In the genomic region with DNA sequence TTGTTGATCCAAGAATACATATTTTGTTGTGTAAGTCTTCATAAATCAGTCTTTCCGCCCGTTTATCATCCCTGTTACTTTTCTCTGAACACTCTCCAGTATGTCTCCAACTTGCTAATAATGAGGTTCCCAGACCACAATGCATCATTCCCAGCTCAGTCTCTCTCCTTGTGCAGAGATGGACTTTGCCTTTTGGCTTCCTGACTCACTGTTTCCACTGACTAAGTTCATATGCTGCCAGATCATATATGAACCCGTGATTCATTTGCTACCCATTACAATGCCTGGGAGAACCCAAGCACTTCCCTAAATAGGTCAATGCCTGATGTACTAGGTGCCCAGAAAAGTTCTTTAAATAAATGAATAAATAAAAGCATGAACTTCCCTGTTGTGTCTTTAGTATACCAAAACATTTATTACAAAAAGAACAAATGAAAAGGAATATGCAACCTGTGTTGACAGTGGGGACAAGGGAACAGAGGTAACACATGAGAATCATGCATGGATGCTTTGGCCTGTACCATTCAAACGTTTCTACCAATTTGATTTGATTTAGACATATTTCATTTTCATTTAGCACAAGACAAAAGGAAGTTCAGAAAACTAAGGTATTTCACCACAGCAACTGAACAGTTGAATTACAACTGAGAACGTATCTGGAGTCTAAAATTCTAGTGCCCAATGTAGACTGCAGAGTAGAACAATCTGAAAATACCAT, we compare ENCODE assay signal across 1 cellular context.
TF ChIP-seq lines count a peak whose summit lies in the region.

No MANE protein-coding gene starts in this region.

TF ChIP-seq in HepG2, 621 proteins besides CTCF, POLR2A, EP300 and RAD21 (continued from another document):
- TF ChIP-seq, protein P1, sequence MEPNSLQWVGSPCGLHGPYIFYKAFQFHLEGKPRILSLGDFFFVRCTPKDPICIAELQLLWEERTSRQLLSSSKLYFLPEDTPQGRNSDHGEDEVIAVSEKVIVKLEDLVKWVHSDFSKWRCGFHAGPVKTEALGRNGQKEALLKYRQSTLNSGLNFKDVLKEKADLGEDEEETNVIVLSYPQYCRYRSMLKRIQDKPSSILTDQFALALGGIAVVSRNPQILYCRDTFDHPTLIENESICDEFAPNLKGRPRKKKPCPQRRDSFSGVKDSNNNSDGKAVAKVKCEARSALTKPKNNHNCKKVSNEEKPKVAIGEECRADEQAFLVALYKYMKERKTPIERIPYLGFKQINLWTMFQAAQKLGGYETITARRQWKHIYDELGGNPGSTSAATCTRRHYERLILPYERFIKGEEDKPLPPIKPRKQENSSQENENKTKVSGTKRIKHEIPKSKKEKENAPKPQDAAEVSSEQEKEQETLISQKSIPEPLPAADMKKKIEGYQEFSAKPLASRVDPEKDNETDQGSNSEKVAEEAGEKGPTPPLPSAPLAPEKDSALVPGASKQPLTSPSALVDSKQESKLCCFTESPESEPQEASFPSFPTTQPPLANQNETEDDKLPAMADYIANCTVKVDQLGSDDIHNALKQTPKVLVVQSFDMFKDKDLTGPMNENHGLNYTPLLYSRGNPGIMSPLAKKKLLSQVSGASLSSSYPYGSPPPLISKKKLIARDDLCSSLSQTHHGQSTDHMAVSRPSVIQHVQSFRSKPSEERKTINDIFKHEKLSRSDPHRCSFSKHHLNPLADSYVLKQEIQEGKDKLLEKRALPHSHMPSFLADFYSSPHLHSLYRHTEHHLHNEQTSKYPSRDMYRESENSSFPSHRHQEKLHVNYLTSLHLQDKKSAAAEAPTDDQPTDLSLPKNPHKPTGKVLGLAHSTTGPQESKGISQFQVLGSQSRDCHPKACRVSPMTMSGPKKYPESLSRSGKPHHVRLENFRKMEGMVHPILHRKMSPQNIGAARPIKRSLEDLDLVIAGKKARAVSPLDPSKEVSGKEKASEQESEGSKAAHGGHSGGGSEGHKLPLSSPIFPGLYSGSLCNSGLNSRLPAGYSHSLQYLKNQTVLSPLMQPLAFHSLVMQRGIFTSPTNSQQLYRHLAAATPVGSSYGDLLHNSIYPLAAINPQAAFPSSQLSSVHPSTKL (CRISPR knock-in tag; IDR thresholded peaks at IDR 0.05) = peak; percentile 34; the same call in 1 of the 2 replicates
- TF ChIP-seq HNF4A (CRISPR knock-in tag; IDR thresholded peaks at IDR 0.05) (peak; percentile 72), ZFP36L2 (CRISPR knock-in tag; IDR thresholded peaks at IDR 0.05) (no peak), SOX5 (CRISPR knock-in tag; IDR thresholded peaks at IDR 0.05; ENCODE audit: borderline replicate concordance) (peak; percentile 34; the same call in 1 of the 2 replicates), FIP1L1 (IDR thresholded peaks at IDR 0.05; ENCODE audit: borderline replicate concordance, insufficient read depth, low read depth, low read length) (no peak), ZNF143 (CRISPR knock-in tag; IDR thresholded peaks at IDR 0.05) (no peak), DPF2 (CRISPR knock-in tag; IDR thresholded peaks at IDR 0.05; ENCODE audit: borderline replicate concordance, low read depth) (no peak), GZF1 (CRISPR knock-in tag; IDR thresholded peaks at IDR 0.05) (no peak), NCOR1 (IDR thresholded peaks at IDR 0.05; ENCODE audit: borderline replicate concordance, low read length) (peak; percentile 46; the same call in 1 of the 2 replicates), BHLHE40 (IDR thresholded peaks at IDR 0.05; ENCODE audit: low read length) (peak; percentile 19; the same call in 1 of the 2 replicates)
- TF ChIP-seq, protein P2, sequence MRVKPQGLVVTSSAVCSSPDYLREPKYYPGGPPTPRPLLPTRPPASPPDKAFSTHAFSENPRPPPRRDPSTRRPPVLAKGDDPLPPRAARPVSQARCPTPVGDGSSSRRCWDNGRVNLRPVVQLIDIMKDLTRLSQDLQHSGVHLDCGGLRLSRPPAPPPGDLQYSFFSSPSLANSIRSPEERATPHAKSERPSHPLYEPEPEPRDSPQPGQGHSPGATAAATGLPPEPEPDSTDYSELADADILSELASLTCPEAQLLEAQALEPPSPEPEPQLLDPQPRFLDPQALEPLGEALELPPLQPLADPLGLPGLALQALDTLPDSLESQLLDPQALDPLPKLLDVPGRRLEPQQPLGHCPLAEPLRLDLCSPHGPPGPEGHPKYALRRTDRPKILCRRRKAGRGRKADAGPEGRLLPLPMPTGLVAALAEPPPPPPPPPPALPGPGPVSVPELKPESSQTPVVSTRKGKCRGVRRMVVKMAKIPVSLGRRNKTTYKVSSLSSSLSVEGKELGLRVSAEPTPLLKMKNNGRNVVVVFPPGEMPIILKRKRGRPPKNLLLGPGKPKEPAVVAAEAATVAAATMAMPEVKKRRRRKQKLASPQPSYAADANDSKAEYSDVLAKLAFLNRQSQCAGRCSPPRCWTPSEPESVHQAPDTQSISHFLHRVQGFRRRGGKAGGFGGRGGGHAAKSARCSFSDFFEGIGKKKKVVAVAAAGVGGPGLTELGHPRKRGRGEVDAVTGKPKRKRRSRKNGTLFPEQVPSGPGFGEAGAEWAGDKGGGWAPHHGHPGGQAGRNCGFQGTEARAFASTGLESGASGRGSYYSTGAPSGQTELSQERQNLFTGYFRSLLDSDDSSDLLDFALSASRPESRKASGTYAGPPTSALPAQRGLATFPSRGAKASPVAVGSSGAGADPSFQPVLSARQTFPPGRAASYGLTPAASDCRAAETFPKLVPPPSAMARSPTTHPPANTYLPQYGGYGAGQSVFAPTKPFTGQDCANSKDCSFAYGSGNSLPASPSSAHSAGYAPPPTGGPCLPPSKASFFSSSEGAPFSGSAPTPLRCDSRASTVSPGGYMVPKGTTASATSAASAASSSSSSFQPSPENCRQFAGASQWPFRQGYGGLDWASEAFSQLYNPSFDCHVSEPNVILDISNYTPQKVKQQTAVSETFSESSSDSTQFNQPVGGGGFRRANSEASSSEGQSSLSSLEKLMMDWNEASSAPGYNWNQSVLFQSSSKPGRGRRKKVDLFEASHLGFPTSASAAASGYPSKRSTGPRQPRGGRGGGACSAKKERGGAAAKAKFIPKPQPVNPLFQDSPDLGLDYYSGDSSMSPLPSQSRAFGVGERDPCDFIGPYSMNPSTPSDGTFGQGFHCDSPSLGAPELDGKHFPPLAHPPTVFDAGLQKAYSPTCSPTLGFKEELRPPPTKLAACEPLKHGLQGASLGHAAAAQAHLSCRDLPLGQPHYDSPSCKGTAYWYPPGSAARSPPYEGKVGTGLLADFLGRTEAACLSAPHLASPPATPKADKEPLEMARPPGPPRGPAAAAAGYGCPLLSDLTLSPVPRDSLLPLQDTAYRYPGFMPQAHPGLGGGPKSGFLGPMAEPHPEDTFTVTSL (CRISPR knock-in tag; IDR thresholded peaks at IDR 0.05; ENCODE audit: borderline replicate concordance) = peak; percentile 47; the same call in 1 of the 2 replicates
- TF ChIP-seq, protein P3, sequence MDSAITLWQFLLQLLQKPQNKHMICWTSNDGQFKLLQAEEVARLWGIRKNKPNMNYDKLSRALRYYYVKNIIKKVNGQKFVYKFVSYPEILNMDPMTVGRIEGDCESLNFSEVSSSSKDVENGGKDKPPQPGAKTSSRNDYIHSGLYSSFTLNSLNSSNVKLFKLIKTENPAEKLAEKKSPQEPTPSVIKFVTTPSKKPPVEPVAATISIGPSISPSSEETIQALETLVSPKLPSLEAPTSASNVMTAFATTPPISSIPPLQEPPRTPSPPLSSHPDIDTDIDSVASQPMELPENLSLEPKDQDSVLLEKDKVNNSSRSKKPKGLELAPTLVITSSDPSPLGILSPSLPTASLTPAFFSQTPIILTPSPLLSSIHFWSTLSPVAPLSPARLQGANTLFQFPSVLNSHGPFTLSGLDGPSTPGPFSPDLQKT (CRISPR knock-in tag; IDR thresholded peaks at IDR 0.05; ENCODE audit: borderline replicate concordance) = no peak
- TF ChIP-seq, protein P4, sequence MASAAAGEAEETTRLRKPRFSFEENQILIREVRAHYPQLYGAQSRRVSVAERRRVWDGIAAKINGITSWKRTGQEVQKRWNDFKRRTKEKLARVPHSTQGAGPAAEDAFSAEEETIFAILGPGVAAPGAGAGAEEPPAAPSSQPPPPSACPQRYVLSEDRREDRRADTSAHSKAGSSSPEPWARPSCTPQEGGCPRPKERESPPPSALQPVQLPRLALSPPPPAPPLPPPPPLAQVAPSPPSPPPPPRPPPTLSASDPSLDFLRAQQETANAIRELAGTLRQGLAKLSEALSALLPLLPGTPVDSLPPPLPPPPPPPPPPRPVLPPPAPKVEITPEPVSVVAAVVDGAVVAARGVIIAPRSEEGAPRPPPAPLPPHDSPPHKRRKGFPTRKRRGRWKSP (CRISPR knock-in tag; IDR thresholded peaks at IDR 0.05) = no peak
- TF ChIP-seq, protein P5, sequence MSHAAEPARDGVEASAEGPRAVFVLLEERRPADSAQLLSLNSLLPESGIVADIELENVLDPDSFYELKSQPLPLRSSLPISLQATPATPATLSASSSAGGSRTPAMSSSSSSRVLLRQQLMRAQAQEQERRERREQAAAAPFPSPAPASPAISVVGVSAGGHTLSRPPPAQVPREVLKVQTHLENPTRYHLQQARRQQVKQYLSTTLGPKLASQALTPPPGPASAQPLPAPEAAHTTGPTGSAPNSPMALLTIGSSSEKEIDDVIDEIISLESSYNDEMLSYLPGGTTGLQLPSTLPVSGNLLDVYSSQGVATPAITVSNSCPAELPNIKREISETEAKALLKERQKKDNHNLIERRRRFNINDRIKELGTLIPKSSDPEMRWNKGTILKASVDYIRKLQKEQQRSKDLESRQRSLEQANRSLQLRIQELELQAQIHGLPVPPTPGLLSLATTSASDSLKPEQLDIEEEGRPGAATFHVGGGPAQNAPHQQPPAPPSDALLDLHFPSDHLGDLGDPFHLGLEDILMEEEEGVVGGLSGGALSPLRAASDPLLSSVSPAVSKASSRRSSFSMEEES (CRISPR knock-in tag; IDR thresholded peaks at IDR 0.05) = peak; percentile 34; the same call in 1 of the 2 replicates
- TF ChIP-seq, protein P6, sequence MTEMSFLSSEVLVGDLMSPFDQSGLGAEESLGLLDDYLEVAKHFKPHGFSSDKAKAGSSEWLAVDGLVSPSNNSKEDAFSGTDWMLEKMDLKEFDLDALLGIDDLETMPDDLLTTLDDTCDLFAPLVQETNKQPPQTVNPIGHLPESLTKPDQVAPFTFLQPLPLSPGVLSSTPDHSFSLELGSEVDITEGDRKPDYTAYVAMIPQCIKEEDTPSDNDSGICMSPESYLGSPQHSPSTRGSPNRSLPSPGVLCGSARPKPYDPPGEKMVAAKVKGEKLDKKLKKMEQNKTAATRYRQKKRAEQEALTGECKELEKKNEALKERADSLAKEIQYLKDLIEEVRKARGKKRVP (CRISPR knock-in tag; IDR thresholded peaks at IDR 0.05) = 0 out of 4 replicates have a peak, but pooled peaks of 1 of the 2 experiments have one; percentile 16
- TF ChIP-seq, protein P7, sequence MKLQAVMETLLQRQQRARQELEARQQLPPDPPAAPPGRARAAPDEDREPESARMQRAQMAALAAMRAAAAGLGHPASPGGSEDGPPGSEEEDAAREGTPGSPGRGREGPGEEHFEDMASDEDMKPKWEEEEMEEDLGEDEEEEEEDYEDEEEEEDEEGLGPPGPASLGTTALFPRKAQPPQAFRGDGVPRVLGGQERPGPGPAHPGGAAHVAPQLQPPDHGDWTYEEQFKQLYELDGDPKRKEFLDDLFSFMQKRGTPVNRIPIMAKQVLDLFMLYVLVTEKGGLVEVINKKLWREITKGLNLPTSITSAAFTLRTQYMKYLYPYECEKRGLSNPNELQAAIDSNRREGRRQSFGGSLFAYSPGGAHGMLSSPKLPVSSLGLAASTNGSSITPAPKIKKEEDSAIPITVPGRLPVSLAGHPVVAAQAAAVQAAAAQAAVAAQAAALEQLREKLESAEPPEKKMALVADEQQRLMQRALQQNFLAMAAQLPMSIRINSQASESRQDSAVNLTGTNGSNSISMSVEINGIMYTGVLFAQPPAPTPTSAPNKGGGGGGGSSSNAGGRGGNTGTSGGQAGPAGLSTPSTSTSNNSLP (IDR thresholded peaks at IDR 0.05; ENCODE audit: low read depth, low read length) = peak; percentile 81
